Comparison of ENCODE assay signal across 1 cellular context in genomic region chr22:37244114-37244921, GRCh38.
TF ChIP-seq lines count a peak whose summit lies in the region.

RAC2 (minus strand) TSS chr22:37244269; CDS start chr22:37244148, 121 bp downstream.

TF ChIP-seq in GM12878, 131 proteins besides CTCF, POLR2A, EP300 and RAD21 (continued from another document and continues in another):
- TF ChIP-seq ESRRA (IDR thresholded peaks at IDR 0.05; ENCODE audit: low read length) (no peak), EGR1 (IDR thresholded peaks at IDR 0.05; ENCODE audit: borderline replicate concordance in 1 of 2, low read depth in 2 of 2, low read length in 2 of 2) (peak in 1 of 2 experiments; percentile 62; a peak in 1 of 3 replicates), SMARCA5 (IDR thresholded peaks at IDR 0.05) (peak; percentile 30), RELB (IDR thresholded peaks at IDR 0.05; ENCODE audit: low read depth) (peak; percentile 80), ATF7 (IDR thresholded peaks at IDR 0.05; ENCODE audit: low read depth) (0 out of 2 replicates have a peak, but pooled peaks have one; percentile 39), POLR2AphosphoS5 (IDR thresholded peaks at IDR 0.05; ENCODE audit: low read length) (peak; percentile 90), TBL1XR1 (IDR thresholded peaks at IDR 0.05; ENCODE audit: low read depth, low read length) (0 out of 2 replicates have a peak, but pooled peaks have one; percentile 17), IRF3 (IDR thresholded peaks at IDR 0.05) (0 out of 2 replicates have a peak, but pooled peaks have one; percentile 12), ZBED1 (IDR thresholded peaks at IDR 0.05; ENCODE audit: borderline replicate concordance) (no peak; the same call in 1 of the 2 replicates), ZBTB33 (IDR thresholded peaks at IDR 0.05) (no peak), ETV6 (conservative IDR thresholded peaks at IDR 0.05 in 1 of 2, IDR thresholded peaks at IDR 0.05 in 1 of 2; ENCODE audit: borderline replicate concordance in 1 of 2, low read depth in 1 of 2) (peak in 1 of 2 experiments; percentile 94; a peak in 2 of 4 replicates), NFIC (IDR thresholded peaks at IDR 0.05; ENCODE audit: low read depth, low read length) (no peak), E2F8 (IDR thresholded peaks at IDR 0.05; ENCODE audit: low read depth, partially characterized antibody) (no peak), YBX1 (IDR thresholded peaks at IDR 0.05) (no peak), MEF2B (IDR thresholded peaks at IDR 0.05; ENCODE audit: partially characterized antibody, poor library complexity, severe bottlenecking) (peak; percentile 58), ZNF217 (IDR thresholded peaks at IDR 0.05) (no peak), NR2F1 (conservative IDR thresholded peaks at IDR 0.05) (no peak; the same call in 1 of the 2 replicates), GABPA (IDR thresholded peaks at IDR 0.05; ENCODE audit: low read depth) (no peak), BACH1 (IDR thresholded peaks at IDR 0.05; ENCODE audit: borderline replicate concordance) (0 out of 2 replicates have a peak, but pooled peaks have one; percentile 10), ZBTB40 (IDR thresholded peaks at IDR 0.05; ENCODE audit: borderline replicate concordance) (peak; percentile 81), FOXK2 (IDR thresholded peaks at IDR 0.05) (no peak), ATF2 (IDR thresholded peaks at IDR 0.05; ENCODE audit: low read length) (no peak), GATAD2B (conservative IDR thresholded peaks at IDR 0.05; ENCODE audit: low read depth) (peak; percentile 83), SMAD1 (IDR thresholded peaks at IDR 0.05; ENCODE audit: low read depth, partially characterized antibody) (no peak), MYB (IDR thresholded peaks at IDR 0.05; ENCODE audit: borderline replicate concordance, low read depth, low read length) (no peak), TAF1 (IDR thresholded peaks at IDR 0.05; ENCODE audit: borderline replicate concordance, low read depth, low read length) (peak; percentile 75; the same call in 1 of the 2 replicates), RB1 (IDR thresholded peaks at IDR 0.05; ENCODE audit: borderline replicate concordance) (peak; percentile 41; the same call in 1 of the 2 replicates), CREB1 (IDR thresholded peaks at IDR 0.05; ENCODE audit: low read depth) (no peak), ZNF592 (IDR thresholded peaks at IDR 0.05) (no peak), BMI1 (IDR thresholded peaks at IDR 0.05; ENCODE audit: borderline replicate concordance) (no peak), ATF3 (IDR thresholded peaks at IDR 0.05; ENCODE audit: borderline replicate concordance, extremely low read depth, low read depth, low read length) (no peak), BCLAF1 (IDR thresholded peaks at IDR 0.05) (no peak), CREM (IDR thresholded peaks at IDR 0.05; ENCODE audit: low read depth) (peak; percentile 2; the same call in 1 of the 2 replicates)
